ENCODE assay signal across 11 cellular contexts in the genomic region with DNA sequence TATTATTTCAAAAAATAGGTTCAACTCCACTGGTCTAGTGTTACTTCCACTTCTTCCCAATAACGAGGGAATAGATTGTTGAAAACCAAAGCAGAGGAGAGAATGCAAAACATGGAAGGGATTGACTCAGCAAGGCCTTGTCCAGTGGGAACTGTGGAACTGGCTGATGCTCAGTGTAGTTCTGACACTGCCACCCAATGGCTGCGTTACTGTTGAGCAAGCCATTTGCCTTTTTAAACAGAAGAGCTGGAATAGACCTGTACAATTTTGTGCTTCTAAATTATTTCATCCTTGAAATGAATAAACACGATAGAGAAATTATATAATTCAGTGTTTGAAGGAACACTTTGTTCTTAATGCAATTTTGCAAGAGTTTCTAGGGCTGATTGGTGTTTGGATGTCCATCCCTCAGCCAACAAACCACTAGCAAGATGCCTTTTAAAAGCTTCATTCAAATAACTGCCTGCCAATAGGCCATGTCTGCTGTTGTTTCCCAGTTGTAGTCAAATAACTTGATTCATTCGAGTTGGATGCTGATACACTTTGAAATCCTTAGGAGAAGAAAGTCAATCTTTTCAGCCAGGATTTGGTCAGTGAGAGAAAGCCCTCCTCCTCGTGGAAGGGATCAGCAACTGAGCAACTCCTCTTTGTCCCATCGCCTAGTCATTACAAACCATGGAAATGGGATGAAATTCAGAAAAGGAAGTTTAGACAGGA. TPM values are rescaled to one million over a fixed set of nuclear protein-coding genes. Genes with fewer than 3 reads are reported as not detected.
A peak's percentile ranks its signal among the peaks of the same experiment; 100 is the strongest.
DNase-seq lines count a peak whose midpoint lies in the region; ATAC-seq and TF ChIP-seq lines count a peak whose summit lies in the region.
"Had no signal": no experiment of that assay in that cellular context is flagged by ENCODE, and none has a peak within 500 bp of the region (broad histone marks: within the 10 kb centered on the region; RNA-seq: fewer than 3 reads in every experiment).

No MANE protein-coding gene starts in this region.

- H3K36me3 Mint-ChIP-seq in natural killer cell treated with Interleukin-12 subunit alpha and Interleukin-12 subunit beta and Interleukin-15 and Interleukin-18, amount 100 ng/mL, for 72 hours: no peaks in the 10 kb centered on the region

- no peaks in the 10 kb centered on the region for H3K9me3 Mint-ChIP-seq in natural killer cell treated with Interleukin-12 subunit alpha and Interleukin-12 subunit beta and Interleukin-15 and Interleukin-18, amount 100 ng/mL, for 72 hours

- TF ChIP-seq POLR2A in erythroblast (IDR thresholded peaks at IDR 0.05; ENCODE audit: low read length): no peak

- no peak overlapping the region for H3K4me3 Mint-ChIP-seq in natural killer cell treated with Interleukin-12 subunit alpha and Interleukin-12 subunit beta and Interleukin-15 and Interleukin-18, amount 100 ng/mL, for 72 hours

- peaks cover 5 to 15% of the 10 kb centered on the region in 2 donors for H3K27me3 Mint-ChIP-seq in natural killer cell treated with Interleukin-12 subunit alpha and Interleukin-12 subunit beta and Interleukin-15 and Interleukin-18, amount 100 ng/mL, for 72 hours

- no peak for DNase-seq in Right ventricle myocardium inferior (ENCODE audit: missing footprints)
- DNase-seq in cardiac septum (ENCODE audit: low spot score): no peak
- DNase-seq in erythroblast (lab: John Stamatoyannopoulos, UW): peak; percentile 3 to 18
- DNase-seq in mucosa of gallbladder (ENCODE audit: low spot score): peak; percentile 34
- no peak for DNase-seq in natural killer cell treated with Interleukin-12 subunit alpha and Interleukin-12 subunit beta and Interleukin-15 and Interleukin-18, amount 100 ng/mL, for 72 hours (ENCODE audit: low spot score)
- no peak for DNase-seq in kidney tubule cell (ENCODE audit: low spot score)
- DNase-seq: AML-193; stimulated activated CD4-positive, alpha-beta T cell treated with anti-CD3 and anti-CD28 coated beads, Interleukin-4, amount 100 ng/mL, for 1 hour had no signal

- intact Hi-C loops in Right ventricle myocardium inferior (cut with DNase I) (no loop called here), cardiac septum (cut with DNase I) (loop anchor here (10.0 kb wide), 1 partner anchor 118 kb away; a partner anchor contains a TSS)

- no peak overlapping the region for H3K27ac Mint-ChIP-seq in natural killer cell treated with Interleukin-12 subunit alpha and Interleukin-12 subunit beta and Interleukin-15 and Interleukin-18, amount 100 ng/mL, for 72 hours

- ATAC-seq in Right ventricle myocardium inferior (peak; percentile 91), GM19467 (IDR thresholded peaks at IDR 0.05; ENCODE audit: unreplicated experiment) (no peak), GM19328 (IDR thresholded peaks at IDR 0.05; ENCODE audit: unreplicated experiment) (no peak)
- no peak for ATAC-seq in natural killer cell treated with Interleukin-12 subunit alpha and Interleukin-12 subunit beta and Interleukin-15 and Interleukin-18, amount 100 ng/mL, for 72 hours

- H3K4me1 Mint-ChIP-seq in natural killer cell treated with Interleukin-12 subunit alpha and Interleukin-12 subunit beta and Interleukin-15 and Interleukin-18, amount 100 ng/mL, for 72 hours (ENCODE audit: low read depth in 2 of 2): no peaks in the 10 kb centered on the region

RNA-seq across cellular contexts. Expression of a gene that starts 7.2 kb away (rescaled TPM):
- total RNA-seq in Right ventricle myocardium inferior: 369 TPM
- 677 TPM for total RNA-seq in cardiac septum
- 223 TPM for total RNA-seq in mucosa of gallbladder
- total RNA-seq in natural killer cell treated with Interleukin-12 subunit alpha and Interleukin-12 subunit beta and Interleukin-15 and Interleukin-18, amount 100 ng/mL, for 72 hours: not detected
- total RNA-seq: SJSA1 had no signal

RNA-seq across cellular contexts. Expression of a gene that starts 45.5 kb away (rescaled TPM):
- total RNA-seq in Right ventricle myocardium inferior (0.19 TPM), cardiac septum (0.11 TPM), mucosa of gallbladder (0.49 TPM)
- total RNA-seq in natural killer cell treated with Interleukin-12 subunit alpha and Interleukin-12 subunit beta and Interleukin-15 and Interleukin-18, amount 100 ng/mL, for 72 hours: 1 to 10 TPM; 3.2 to 3.7 TPM
- total RNA-seq: SJSA1 had no signal

RNA-seq across cellular contexts. Expression of a gene that starts 49.6 kb away (rescaled TPM):
- 5.6 TPM for total RNA-seq in Right ventricle myocardium inferior
- total RNA-seq in cardiac septum: 1.9 TPM
- 3.2 TPM for total RNA-seq in mucosa of gallbladder
- total RNA-seq in natural killer cell treated with Interleukin-12 subunit alpha and Interleukin-12 subunit beta and Interleukin-15 and Interleukin-18, amount 100 ng/mL, for 72 hours: not detected

Comparison
In these comparisons a context has a peak if more than half of its experiments do, and no peak if none do; other contexts are left out.
1. DNase-seq: peak in erythroblast (2 of 2) and mucosa of gallbladder (single experiment); none in Right ventricle myocardium inferior (single experiment), cardiac septum (single experiment), natural killer cell treated with Interleukin-12 subunit alpha and Interleukin-12 subunit beta and Interleukin-15 and Interleukin-18, amount 100 ng/mL, for 72 hours (single experiment) and kidney tubule cell (single experiment).
2. RNA of a gene that starts 7.2 kb away (total RNA-seq): 677 TPM in cardiac septum (single experiment), 369 TPM in Right ventricle myocardium inferior (single experiment) and 223 TPM in mucosa of gallbladder (single experiment); not detected in natural killer cell treated with Interleukin-12 subunit alpha and Interleukin-12 subunit beta and Interleukin-15 and Interleukin-18, amount 100 ng/mL, for 72 hours; every median in the first group is over 100 times any median in the second.